Comparison of ENCODE assay signal across 9 cellular contexts in the genomic region with DNA sequence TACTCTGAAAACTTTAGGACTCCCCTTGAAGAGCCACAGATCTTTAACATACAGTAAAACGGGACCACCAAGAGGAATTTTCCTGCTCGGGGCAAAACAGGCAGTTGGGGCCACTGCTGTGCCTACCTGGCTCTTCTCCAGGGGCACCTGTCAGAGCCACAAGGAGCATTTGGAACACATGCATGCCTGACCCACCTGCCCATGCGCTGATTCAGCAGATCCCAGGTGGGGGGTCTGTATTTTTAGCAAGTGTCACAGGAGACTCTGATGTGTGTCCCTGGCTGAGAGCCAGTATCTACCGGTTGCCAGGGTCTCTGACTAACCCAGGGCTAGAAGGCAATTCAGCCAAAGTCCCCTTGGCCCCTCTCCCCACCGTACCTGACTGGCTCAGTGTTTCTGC. TPM values are rescaled to one million over a fixed set of nuclear protein-coding genes. Genes with fewer than 3 reads are reported as not detected.
DNase-seq lines count a peak whose midpoint lies in the region; ATAC-seq, FAIRE-seq and TF ChIP-seq lines count a peak whose summit lies in the region.
"Had no signal": no experiment of that assay in that cellular context is flagged by ENCODE, and none has a peak within 500 bp of the region (broad histone marks: within the 10 kb centered on the region; RNA-seq: fewer than 3 reads in every experiment).

No MANE protein-coding gene starts in this region.

- H3K4me2 ChIP-seq in HepG2 (ENCODE audit: low read depth, low read length) = peak overlapping the region; percentile 88; the same call in 1 of the 2 replicates

- no peak for TF ChIP-seq RAD21 in HepG2 (CRISPR knock-in tag; IDR thresholded peaks at IDR 0.05)

- TF ChIP-seq CTCF in HepG2 (CRISPR knock-in tag; IDR thresholded peaks at IDR 0.05) (no peak), right lobe of liver (IDR thresholded peaks at IDR 0.05) (no peak), ascending aorta (IDR thresholded peaks at IDR 0.05) (no peak)

- in situ Hi-C loops in HepG2 (cut with HindIII; ENCODE audit: extremely low pct_ligation_motif_present, low pct_unique_long_range_greater_than_20kb) = loop anchor here (5.0 kb wide), 1 partner anchor 57 kb away; no protein-coding TSS in a partner anchor

- H3K9ac ChIP-seq in HepG2 (ENCODE audit: insufficient read depth, low read depth, low read length) = no peak overlapping the region

- H3K27me3 ChIP-seq in HepG2 (ENCODE audit: control insufficient read depth in 1 of 2, insufficient read depth in 2 of 2, low read length in 2 of 2) = no peaks in the 10 kb centered on the region; a peak in 1 of 5 replicates
- H3K27me3 ChIP-seq in right lobe of liver = no peaks in the 10 kb centered on the region
- no peaks in the 10 kb centered on the region for H3K27me3 ChIP-seq in ascending aorta
- H3K27me3 ChIP-seq in naive thymus-derived CD4-positive, alpha-beta T cell (ENCODE audit: control insufficient read depth in 2 of 2, insufficient read depth in 2 of 2, low read length in 2 of 2) = no peaks in the 10 kb centered on the region

- peaks cover 98% of the 10 kb centered on the region for H3K79me2 ChIP-seq in HepG2 (ENCODE audit: insufficient read depth, low read length)

- H3K4me1 Mint-ChIP-seq in naive thymus-derived CD4-positive, alpha-beta T cell = peaks cover 80 to 95% (median 92%) of the 10 kb centered on the region in 7 donors

- H3K27me3 Mint-ChIP-seq in naive thymus-derived CD4-positive, alpha-beta T cell = no peaks in the 10 kb centered on the region

- no peak overlapping the region for H3K27ac ChIP-seq in HepG2 (ENCODE audit: extremely low read length, insufficient read depth, low read length)
- peak overlapping the region in 1 of 3 donors; percentile 35 for H3K27ac ChIP-seq in right lobe of liver
- H3K27ac ChIP-seq in ascending aorta = peak overlapping the region; percentile 73 to 100
- peak overlapping the region; percentile 89 for H3K27ac ChIP-seq in naive thymus-derived CD4-positive, alpha-beta T cell (ENCODE audit: low read depth, low read length)

- H3K4me3 ChIP-seq in HepG2 (replicated peaks in 1 of 3; ENCODE audit: insufficient read depth in 1 of 3, low read depth in 2 of 3, low read length in 3 of 3) (no peak overlapping the region), right lobe of liver (no peak overlapping the region), ascending aorta (peak overlapping the region; percentile 29 to 94)
- no peak overlapping the region for H3K4me3 ChIP-seq in naive thymus-derived CD4-positive, alpha-beta T cell (ENCODE audit: low read length)

- BruUV-seq in HepG2 (replicated peaks; lab: Mats Ljungman, UMichigan) = no TSS peak

- peak overlapping the region in 9 of 10 donors; percentile 48 to 97 (median 78) for H3K4me3 Mint-ChIP-seq in naive thymus-derived CD4-positive, alpha-beta T cell

- intact Hi-C loops in HepG2 (cut with micrococcal nuclease; ENCODE audit: unreplicated experiment) (loop anchor here (5.0 kb wide), 1 partner anchor 68 kb away; the partner anchor contains the start of genes EEF1AKMT3 and METTL1), right lobe of liver (cut with DNase I) (no loop called here), ascending aorta (cut with DNase I) (loop anchor here (5.0 kb wide), 1 partner anchor 38 kb away; no protein-coding TSS in a partner anchor)
- intact Hi-C loops in naive thymus-derived CD4-positive, alpha-beta T cell (cut with micrococcal nuclease) = loop anchor here (2.0 kb wide), 2 partner anchors 25 to 101 kb away; partner anchors contain the start of gene ATP23 (in 1 of the 2)

- TF ChIP-seq POLR2A in HepG2 (IDR thresholded peaks at IDR 0.05; ENCODE audit: insufficient read depth in 1 of 2, low read depth in 2 of 2, low read length in 2 of 2) = no peak
- no peak for TF ChIP-seq POLR2A in right lobe of liver (IDR thresholded peaks at IDR 0.05)

- DNase-seq in HepG2 (ENCODE audit: low spot score) (no peak), right lobe of liver (no peak), ascending aorta (ENCODE audit: low spot score in 2 of 2) (no peak), NCI-H82 (lab: John Stamatoyannopoulos, UW) (no peak), DMS 273 (lab: John Stamatoyannopoulos, UW; ENCODE audit: unreplicated experiment) (no peak)
- DNase-seq in naive thymus-derived CD4-positive, alpha-beta T cell = no peak
- DNase-seq: activated CD4-positive, CD25-positive, alpha-beta regulatory T cell treated with anti-CD3 and anti-CD28 coated beads, Interleukin-2, amount 50 U/mL, for 72 hours had no signal

- no peak for FAIRE-seq in HepG2 (lab: Jason Lieb, UNC)

- H3K9me3 ChIP-seq in HepG2 (ENCODE audit: low read length) (no peaks in the 10 kb centered on the region), right lobe of liver (no peaks in the 10 kb centered on the region), ascending aorta (no peaks in the 10 kb centered on the region)
- H3K9me3 ChIP-seq in naive thymus-derived CD4-positive, alpha-beta T cell (ENCODE audit: control insufficient read depth in 2 of 3, low read length in 3 of 3) = no peaks in the 10 kb centered on the region

- peaks cover 98% of the 10 kb centered on the region for H4K20me1 ChIP-seq in HepG2 (ENCODE audit: insufficient read depth, low read length)

- H3K4me1 ChIP-seq in HepG2 (ENCODE audit: insufficient read depth, low read length) (peaks cover 97% of the 10 kb centered on the region), right lobe of liver (peaks cover 2 to 93% (median 60%) of the 10 kb centered on the region in 4 donors), ascending aorta (peaks cover 61 to 93% of the 10 kb centered on the region in 2 donors)
- H3K4me1 ChIP-seq in naive thymus-derived CD4-positive, alpha-beta T cell (ENCODE audit: control insufficient read depth in 2 of 2, insufficient read depth in 2 of 2, low read length in 2 of 2) = peaks cover 80 to 93% of the 10 kb centered on the region in 2 donors

- CTCF ChIA-PET in HepG2 (lab: Yijun Ruan, JAX; ENCODE audit: low intra/inter-chr PET ratio, low total read pairs) = interaction anchor here (1.1 kb wide), 1 partner anchor 66 kb away, joined by 4 read pairs; no protein-coding TSS in a partner anchor
- CTCF ChIA-PET in naive thymus-derived CD4-positive, alpha-beta T cell (lab: Charles Lee) = no interaction called here

- H3K36me3 ChIP-seq in HepG2 (replicated peaks in 1 of 2; ENCODE audit: control insufficient read depth in 1 of 2, insufficient read depth in 2 of 2, low read length in 2 of 2) = peaks cover 4 to 6% of the 10 kb centered on the region in 2 experiments; a peak in 3 of 5 replicates
- no peaks in the 10 kb centered on the region for H3K36me3 ChIP-seq in right lobe of liver
- no peaks in the 10 kb centered on the region for H3K36me3 ChIP-seq in ascending aorta
- no peaks in the 10 kb centered on the region for H3K36me3 ChIP-seq in naive thymus-derived CD4-positive, alpha-beta T cell (ENCODE audit: control insufficient read depth in 2 of 3, insufficient read depth in 3 of 3, low read length in 3 of 3)

- no peak overlapping the region for H2AFZ ChIP-seq in HepG2 (ENCODE audit: low read length)

- TF ChIP-seq EP300 in HepG2 (IDR thresholded peaks at IDR 0.05; ENCODE audit: low read depth in 2 of 2, low read length in 2 of 2) (no peak), HepG2 (CRISPR knock-in tag; IDR thresholded peaks at IDR 0.05; ENCODE audit: borderline replicate concordance) (no peak)

- peak overlapping the region; percentile 74 to 97 (median 92) for H3K27ac Mint-ChIP-seq in naive thymus-derived CD4-positive, alpha-beta T cell

- ATAC-seq in HepG2 (no peak), right lobe of liver (no peak), GM19395 (IDR thresholded peaks at IDR 0.05; ENCODE audit: unreplicated experiment) (no peak), GM21367 (IDR thresholded peaks at IDR 0.05; ENCODE audit: unreplicated experiment) (no peak)
- ATAC-seq in naive thymus-derived CD4-positive, alpha-beta T cell = no peak

- POLR2A ChIA-PET in HepG2 (lab: Yijun Ruan, JAX) = no interaction called here
- POLR2A ChIA-PET in naive thymus-derived CD4-positive, alpha-beta T cell (lab: Charles Lee) = interaction anchor here (1.0 kb wide), 1 partner anchor 8 kb away, joined by 3 read pairs; no protein-coding TSS in a partner anchor

- H3K9me3 Mint-ChIP-seq in naive thymus-derived CD4-positive, alpha-beta T cell = no peaks in the 10 kb centered on the region

- 42% methylated on average over 2 of the region's 5 CpGs for WGBS in HepG2 (ENCODE audit: low lambda C conversion rate)
- 0% methylated on average over 1 of the region's 5 CpGs for WGBS in right lobe of liver (ENCODE audit: insufficient coverage, low coverage, low lambda C conversion rate, missing lambda C conversion rate)

- peaks cover 0 to 12% (median 0%) of the 10 kb centered on the region in 5 donors for H3K36me3 Mint-ChIP-seq in naive thymus-derived CD4-positive, alpha-beta T cell

RNA-seq across cellular contexts. Expression of gene CTDSP2, which starts 6.5 kb away (rescaled TPM):
- 38.1 and 42.4 TPM in 2 replicates for total RNA-seq in HepG2 (2016; rRNA removed; fragmentation: Illumina TruSeq; extraction: Trizol)
- 20.5 and 21.6 TPM in 2 replicates for total RNA-seq in HepG2 (2016; cell fraction: cytosol; rRNA removed; fragmentation: Illumina TruSeq; extraction: Trizol; ENCODE audit: low read depth)
- total RNA-seq in HepG2 (2016; cell fraction: insoluble cytoplasmic fraction; rRNA removed; fragmentation: Illumina TruSeq; extraction: Trizol) = 37.7 and 41.1 TPM in 2 replicates
- total RNA-seq in HepG2 (2016; cell fraction: membrane; rRNA removed; fragmentation: Illumina TruSeq; extraction: Trizol) = 60.6 and 65.1 TPM in 2 replicates
- total RNA-seq in HepG2 (2016; cell fraction: nucleus; rRNA removed; fragmentation: Illumina TruSeq; extraction: Trizol) = 35.7 and 38.6 TPM in 2 replicates
- 82.5 and 91.3 TPM in 2 replicates for polyA plus RNA-seq in HepG2 (2011; rRNA removed)
- polyA plus RNA-seq in HepG2 (2011; cell fraction: cytosol; rRNA removed) = 94.6 and 96.0 TPM in 2 replicates
- polyA plus RNA-seq in HepG2 (2011; cell fraction: nucleus; rRNA removed) = 121 and 124 TPM in 2 replicates
- 68.6 and 96.3 TPM in 2 replicates for polyA plus RNA-seq in HepG2 (2012)
- polyA plus RNA-seq in HepG2 (2016; cell fraction: cytosol; fragmentation: Illumina TruSeq; extraction: Trizol; ENCODE audit: low read depth) = 59.2 and 67.3 TPM in 2 replicates
- polyA plus RNA-seq in HepG2 (2016; cell fraction: insoluble cytoplasmic fraction; fragmentation: Illumina TruSeq; extraction: Trizol; ENCODE audit: low read depth) = 57.7 and 67.3 TPM in 2 replicates
- polyA plus RNA-seq in HepG2 (2016; cell fraction: membrane; fragmentation: Illumina TruSeq; extraction: Trizol; ENCODE audit: low read depth) = 88.5 and 93.3 TPM in 2 replicates
- polyA plus RNA-seq in HepG2 (2016; cell fraction: nucleus; fragmentation: Illumina TruSeq; extraction: Trizol; ENCODE audit: insufficient read depth, low read depth) = 61.0 and 66.5 TPM in 2 replicates
- 118 and 141 TPM in 2 replicates for polyA minus RNA-seq in HepG2 (2011; rRNA and poly(A)+ RNA removed; ENCODE audit: low replicate concordance)
- polyA minus RNA-seq in HepG2 (2011; cell fraction: cytosol; rRNA and poly(A)+ RNA removed) = 57.9 and 82.7 TPM in 2 replicates
- polyA minus RNA-seq in HepG2 (2011; cell fraction: nucleus; rRNA and poly(A)+ RNA removed) = 88.2 and 116 TPM in 2 replicates
- 10 to 100 TPM; 39.3 to 84.2 (median 64.7) TPM for total RNA-seq in right lobe of liver
- total RNA-seq in ascending aorta = 129 TPM
- 100 to 1,000 TPM; 124 to 295 (median 145) TPM for total RNA-seq in naive thymus-derived CD4-positive, alpha-beta T cell
- 100 to 1,000 TPM in 1 of 2 donors, 10 to 100 TPM in 1; 86.9 to 110 TPM for polyA plus RNA-seq in naive thymus-derived CD4-positive, alpha-beta T cell

RNA-seq across cellular contexts. Expression of gene AVIL, which starts 21.5 kb away (rescaled TPM):
- 0.53 and 1.2 TPM in 2 replicates for total RNA-seq in HepG2 (2016; rRNA removed; fragmentation: Illumina TruSeq; extraction: Trizol)
- 0.18 and 0.30 TPM in 2 replicates for total RNA-seq in HepG2 (2016; cell fraction: cytosol; rRNA removed; fragmentation: Illumina TruSeq; extraction: Trizol; ENCODE audit: low read depth)
- 0.52 and 0.54 TPM in 2 replicates for total RNA-seq in HepG2 (2016; cell fraction: insoluble cytoplasmic fraction; rRNA removed; fragmentation: Illumina TruSeq; extraction: Trizol)
- 0.21 and 0.40 TPM in 2 replicates for total RNA-seq in HepG2 (2016; cell fraction: membrane; rRNA removed; fragmentation: Illumina TruSeq; extraction: Trizol)
- 0.44 and 0.59 TPM in 2 replicates for total RNA-seq in HepG2 (2016; cell fraction: nucleus; rRNA removed; fragmentation: Illumina TruSeq; extraction: Trizol)
- 1.4 and 2.0 TPM in 2 replicates for polyA plus RNA-seq in HepG2 (2011; rRNA removed)
- polyA plus RNA-seq in HepG2 (2011; cell fraction: cytosol; rRNA removed) = 0.56 and 0.60 TPM in 2 replicates
- 3.6 and 16.3 TPM in 2 replicates for polyA plus RNA-seq in HepG2 (2011; cell fraction: nucleus; rRNA removed)
- 1.6 and 2.2 TPM in 2 replicates for polyA plus RNA-seq in HepG2 (2012)
- polyA plus RNA-seq in HepG2 (2016; cell fraction: cytosol; fragmentation: Illumina TruSeq; extraction: Trizol; ENCODE audit: low read depth) = 0.09 TPM in 1 of 2 replicates, not detected in the other
- polyA plus RNA-seq in HepG2 (2016; cell fraction: insoluble cytoplasmic fraction; fragmentation: Illumina TruSeq; extraction: Trizol; ENCODE audit: low read depth) = 0.40 and 0.47 TPM in 2 replicates
- 0.12 and 0.19 TPM in 2 replicates for polyA plus RNA-seq in HepG2 (2016; cell fraction: membrane; fragmentation: Illumina TruSeq; extraction: Trizol; ENCODE audit: low read depth)
- 1.2 and 1.8 TPM in 2 replicates for polyA plus RNA-seq in HepG2 (2016; cell fraction: nucleus; fragmentation: Illumina TruSeq; extraction: Trizol; ENCODE audit: insufficient read depth, low read depth)
- 0.54 and 2.1 TPM in 2 replicates for polyA minus RNA-seq in HepG2 (2011; rRNA and poly(A)+ RNA removed; ENCODE audit: low replicate concordance)
- 0.70 and 1.2 TPM in 2 replicates for polyA minus RNA-seq in HepG2 (2011; cell fraction: cytosol; rRNA and poly(A)+ RNA removed)
- polyA minus RNA-seq in HepG2 (2011; cell fraction: nucleus; rRNA and poly(A)+ RNA removed) = 3.6 and 3.7 TPM in 2 replicates
- total RNA-seq in right lobe of liver = 1 to 10 TPM; 1.5 to 6.3 (median 5.0) TPM
- 6.4 TPM for total RNA-seq in ascending aorta
- 10 to 100 TPM in 2 of 5 experiments, 1 to 10 TPM in 3; 1.7 to 20.3 (median 8.2) TPM for total RNA-seq in naive thymus-derived CD4-positive, alpha-beta T cell
- polyA plus RNA-seq in naive thymus-derived CD4-positive, alpha-beta T cell = under 1 TPM; 0.17 to 0.32 TPM

RNA-seq across cellular contexts. Expression of gene TSFM, which starts 57.4 kb away (rescaled TPM):
- total RNA-seq in HepG2 (2016; rRNA removed; fragmentation: Illumina TruSeq; extraction: Trizol) = 68.3 and 89.7 TPM in 2 replicates
- 3.6 and 5.5 TPM in 2 replicates for total RNA-seq in HepG2 (2016; cell fraction: cytosol; rRNA removed; fragmentation: Illumina TruSeq; extraction: Trizol; ENCODE audit: low read depth)
- total RNA-seq in HepG2 (2016; cell fraction: insoluble cytoplasmic fraction; rRNA removed; fragmentation: Illumina TruSeq; extraction: Trizol) = 68.1 and 86.4 TPM in 2 replicates
- total RNA-seq in HepG2 (2016; cell fraction: membrane; rRNA removed; fragmentation: Illumina TruSeq; extraction: Trizol) = 11.5 and 12.6 TPM in 2 replicates
- total RNA-seq in HepG2 (2016; cell fraction: nucleus; rRNA removed; fragmentation: Illumina TruSeq; extraction: Trizol) = 22.8 and 27.6 TPM in 2 replicates
- polyA plus RNA-seq in HepG2 (2011; rRNA removed) = 24.0 and 29.8 TPM in 2 replicates
- polyA plus RNA-seq in HepG2 (2011; cell fraction: cytosol; rRNA removed) = 23.1 and 23.8 TPM in 2 replicates
- polyA plus RNA-seq in HepG2 (2011; cell fraction: nucleus; rRNA removed) = 7.3 and 7.5 TPM in 2 replicates
- polyA plus RNA-seq in HepG2 (2012) = 31.2 and 34.6 TPM in 2 replicates
- polyA plus RNA-seq in HepG2 (2016; cell fraction: cytosol; fragmentation: Illumina TruSeq; extraction: Trizol; ENCODE audit: low read depth) = 5.3 and 5.4 TPM in 2 replicates
- 85.2 and 97.5 TPM in 2 replicates for polyA plus RNA-seq in HepG2 (2016; cell fraction: insoluble cytoplasmic fraction; fragmentation: Illumina TruSeq; extraction: Trizol; ENCODE audit: low read depth)
- 10.7 TPM in 2 replicates for polyA plus RNA-seq in HepG2 (2016; cell fraction: membrane; fragmentation: Illumina TruSeq; extraction: Trizol; ENCODE audit: low read depth)
- polyA plus RNA-seq in HepG2 (2016; cell fraction: nucleus; fragmentation: Illumina TruSeq; extraction: Trizol; ENCODE audit: insufficient read depth, low read depth) = 48.3 and 48.4 TPM in 2 replicates
- 8.7 and 16.9 TPM in 2 replicates for polyA minus RNA-seq in HepG2 (2011; rRNA and poly(A)+ RNA removed; ENCODE audit: low replicate concordance)
- polyA minus RNA-seq in HepG2 (2011; cell fraction: cytosol; rRNA and poly(A)+ RNA removed) = 6.6 and 10.7 TPM in 2 replicates
- 9.7 and 11.1 TPM in 2 replicates for polyA minus RNA-seq in HepG2 (2011; cell fraction: nucleus; rRNA and poly(A)+ RNA removed)
- total RNA-seq in right lobe of liver = 10 to 100 TPM; 25.6 to 40.2 (median 30.9) TPM
- total RNA-seq in ascending aorta = 46.8 TPM
- 10 to 100 TPM; 17.8 to 34.9 (median 22.3) TPM for total RNA-seq in naive thymus-derived CD4-positive, alpha-beta T cell
- 10 to 100 TPM; 26.4 to 30.0 TPM for polyA plus RNA-seq in naive thymus-derived CD4-positive, alpha-beta T cell

Comparison
In these comparisons a context has a peak if more than half of its experiments do, and no peak if none do; other contexts are left out.
1. intact Hi-C loops: an anchor here in HepG2 (5.0 kb wide), ascending aorta (5.0 kb wide) and naive thymus-derived CD4-positive, alpha-beta T cell (2.0 kb wide); none called in right lobe of liver.
2. H3K4me3 ChIP-seq: peak in ascending aorta (2 of 2); none in HepG2 (0 of 3), right lobe of liver (0 of 3) and naive thymus-derived CD4-positive, alpha-beta T cell (single experiment).